ENCODE assay signal across 31 cellular contexts in the genomic region with DNA sequence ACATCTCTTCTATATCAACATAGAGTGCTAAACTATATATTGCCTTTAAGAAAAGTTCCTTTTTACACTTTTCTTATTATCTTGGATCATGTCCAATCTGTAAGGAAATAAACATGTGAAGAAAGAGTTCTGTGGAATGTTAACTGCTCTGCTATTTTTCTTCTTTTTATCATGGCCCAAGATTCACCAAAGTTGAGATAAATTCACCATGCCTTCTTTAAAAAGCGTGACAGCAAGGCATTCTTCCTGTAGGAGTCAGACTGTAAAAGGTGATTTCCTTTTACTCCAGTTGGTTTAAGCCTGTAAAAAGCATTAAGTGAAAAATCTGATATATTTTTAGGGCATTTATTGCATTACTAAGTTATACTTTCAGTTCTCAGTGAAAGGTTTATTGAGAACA.
A peak's percentile ranks its signal among the peaks of the same experiment; 100 is the strongest.
DNase-seq lines count a peak whose midpoint lies in the region; ATAC-seq, FAIRE-seq and TF ChIP-seq lines count a peak whose summit lies in the region.
"Had no signal": no experiment of that assay in that cellular context is flagged by ENCODE, and none has a peak within 500 bp of the region (broad histone marks: within the 10 kb centered on the region; RNA-seq: fewer than 3 reads in every experiment).

No MANE protein-coding gene starts in this region.

- in situ Hi-C loops in GM12878 (cut with MboI) = loop anchor here (25.0 kb wide), 1 partner anchor 1339 kb away; the partner anchor contains the start of gene GATAD1

- no TSS peak for BruUV-seq in GM12878 (replicated peaks; lab: Mats Ljungman, UMichigan)

- H3K9me3 ChIP-seq in GM12878 (replicated peaks; ENCODE audit: control insufficient read depth, insufficient read depth, low read length) (no peaks in the 10 kb centered on the region), tibial nerve (no peaks in the 10 kb centered on the region)
- H3K9me3 ChIP-seq: testis, vagina had no signal

- H3K27ac Mint-ChIP-seq in endothelial cell (ENCODE audit: unreplicated experiment) = no peak overlapping the region
- H3K27ac Mint-ChIP-seq: activated naive CD8-positive, alpha-beta T cell treated with anti-CD3 and anti-CD28 coated beads, Interleukin-2, amount 10 ng/mL, durations not matched to agents 7 days and 5 days; T-helper 2 cell treated with Interferon-gamma antibody and Interleukin-4, amounts not matched to agents 5 μg/mL and 100 μg/mL, for 36 hours had no signal

- H3K27me3 ChIP-seq in GM12878 (replicated peaks in 1 of 2; ENCODE audit: control insufficient read depth in 2 of 2, insufficient read depth in 2 of 2, low read length in 1 of 2) (no peaks in the 10 kb centered on the region), tibial nerve (no peaks in the 10 kb centered on the region)
- H3K27me3 ChIP-seq: BLaER1, testis, vagina had no signal

- WGBS in GM12878 (ENCODE audit: insufficient coverage, insufficient replicate concordance, low lambda C conversion rate, missing lambda C conversion rate) = 95% methylated on average over 1 of the region's 1 CpG
- 68 to 77% methylated on average over 1 of the region's 1 CpG for whole genome bisulfite sequencing in tibial nerve, 2 donors

- H2AFZ ChIP-seq in GM12878 (ENCODE audit: control insufficient read depth, low read depth, low read length) = no peak overlapping the region

- FAIRE-seq in GM12878 (lab: Jason Lieb, UNC) = peak; percentile 7
- no peak for FAIRE-seq in GM19239 (lab: Jason Lieb, UNC)
- FAIRE-seq: frontal cortex, HTR-8/SVneo had no signal

- H3K4me1 ChIP-seq in GM12878 (ENCODE audit: control insufficient read depth, insufficient read depth, low read length) = no peaks in the 10 kb centered on the region
- H3K4me1 ChIP-seq in tibial nerve = peaks cover 0 to 12% (median 0%) of the 10 kb centered on the region in 4 donors
- H3K4me1 ChIP-seq: BLaER1, testis, vagina had no signal

- no peak overlapping the region for H3K9ac ChIP-seq in GM12878 (ENCODE audit: control insufficient read depth, insufficient read depth, low read length)
- H3K9ac ChIP-seq: BLaER1 had no signal

- H3K4me2 ChIP-seq in GM12878 (ENCODE audit: control insufficient read depth, insufficient read depth) = no peak overlapping the region
- H3K4me2 ChIP-seq: BLaER1 had no signal

- SMC1A ChIA-PET in GM12878 (lab: Charles Lee; ENCODE audit: uncharacterized antibody, unreplicated experiment) = no interaction called here

- H3K9me3 Mint-ChIP-seq in endothelial cell (ENCODE audit: unreplicated experiment) = no peaks in the 10 kb centered on the region
- H3K9me3 Mint-ChIP-seq: activated naive CD8-positive, alpha-beta T cell treated with anti-CD3 and anti-CD28 coated beads, Interleukin-2, amount 10 ng/mL, durations not matched to agents 7 days and 5 days; T-helper 2 cell treated with Interferon-gamma antibody and Interleukin-4, amounts not matched to agents 5 μg/mL and 100 μg/mL, for 36 hours had no signal

- H3K4me3 Mint-ChIP-seq in endothelial cell (ENCODE audit: unreplicated experiment) = no peak overlapping the region
- H3K4me3 Mint-ChIP-seq: activated naive CD8-positive, alpha-beta T cell treated with anti-CD3 and anti-CD28 coated beads, Interleukin-2, amount 10 ng/mL, durations not matched to agents 7 days and 5 days; brain; T-helper 2 cell treated with Interferon-gamma antibody and Interleukin-4, amounts not matched to agents 5 μg/mL and 100 μg/mL, for 36 hours had no signal

- no peak for ATAC-seq in GM12878
- ATAC-seq: HCT116; stimulated activated naive CD8-positive, alpha-beta T cell treated with anti-CD3 and anti-CD28 coated beads, Interleukin-15, Interleukin-2, amounts not matched to agents 100 U/mL and 50 U/mL, for 24 hours had no signal

- H3K4me1 Mint-ChIP-seq in endothelial cell (ENCODE audit: unreplicated experiment) = no peaks in the 10 kb centered on the region
- H3K4me1 Mint-ChIP-seq: activated naive CD8-positive, alpha-beta T cell treated with anti-CD3 and anti-CD28 coated beads, Interleukin-2, amount 10 ng/mL, durations not matched to agents 7 days and 5 days had no signal

- no peak for TF ChIP-seq CTCF in AG04449 (IDR thresholded peaks at IDR 0.05; ENCODE audit: insufficient read depth, low read length, missing control alignments)
- no peak for TF ChIP-seq CTCF in GM12878 (IDR thresholded peaks at IDR 0.05 in 2 of 3, conservative IDR thresholded peaks at IDR 0.05 in 1 of 3; ENCODE audit: control insufficient read depth in 2 of 3, extremely low read depth in 1 of 3, insufficient read depth in 1 of 3, low read depth in 3 of 3, low read length in 3 of 3)
- no peak for TF ChIP-seq CTCF in endothelial cell (IDR thresholded peaks at IDR 0.05; ENCODE audit: unreplicated experiment)
- no peak for TF ChIP-seq CTCF in tibial nerve (IDR thresholded peaks at IDR 0.05)

- intact Hi-C loops in GM12878 (cut with micrococcal nuclease; ENCODE audit: unreplicated experiment) = no loop called here

- H3K79me2 ChIP-seq in GM12878 (ENCODE audit: control insufficient read depth, insufficient read depth, low read length) = no peaks in the 10 kb centered on the region

- TF ChIP-seq POLR2A in GM12878 (IDR thresholded peaks at IDR 0.05; ENCODE audit: low read depth, low read length) = no peak
- no peak for TF ChIP-seq POLR2A in tibial nerve (IDR thresholded peaks at IDR 0.05)

- RAD21 ChIA-PET in GM12878 (lab: Charles Lee; ENCODE audit: unreplicated experiment) = no interaction called here

- DNase-seq in AG04449 (ENCODE audit: low read depth, low spot score) (peak; percentile 29), LoVo (ENCODE audit: low spot score) (peak; percentile 11), GM12878 (ENCODE audit: low read depth, low spot score) (no peak), kidney glomerular epithelial cell (lab: John Stamatoyannopoulos, UW) (peak; percentile 6), endothelial cell (ENCODE audit: low spot score) (no peak), GM19239 (ENCODE audit: insufficient read length, low spot score) (no peak), tibial nerve (ENCODE audit: low spot score in 2 of 2) (no peak), nucleus accumbens (lab: John Stamatoyannopoulos, UW) (no peak)
- DNase-seq: activated CD4-positive, alpha-beta T cell treated with anti-CD3 and anti-CD28 coated beads for 48 hours; activated gamma-delta T cell; activated naive CD8-positive, alpha-beta T cell treated with anti-CD3 and anti-CD28 coated beads, Interleukin-2, amount 10 ng/mL, durations not matched to agents 7 days and 5 days; activated T-cell treated with anti-CD3 and anti-CD28 coated beads, Interleukin-2, amount 50 U/mL, for 1 hour; DMS53; effector memory CD4-positive, alpha-beta T cell; GF-D8; KG1; left cardiac atrium; mammary epithelial cell; NCI-H1436 treated with DMSO at 0.1 percent for 48 hours; NCI-H446; stimulated activated naive CD8-positive, alpha-beta T cell treated with anti-CD3 and anti-CD28 coated beads, Interleukin-15, Interleukin-2, amounts not matched to agents 100 U/mL and 50 U/mL, for 24 hours; testis; WERI-Rb-1 had no signal

- TF ChIP-seq RAD21 in GM12878 (IDR thresholded peaks at IDR 0.05; ENCODE audit: insufficient read depth, low read depth, low read length) = no peak

- H3K4me3 ChIP-seq in AG04449 (ENCODE audit: low read depth, low read length) (no peak overlapping the region), GM12878 (no peak overlapping the region), tibial nerve (no peak overlapping the region)
- H3K4me3 ChIP-seq: BLaER1, testis, vagina had no signal

- no peaks in the 10 kb centered on the region for H3K36me3 ChIP-seq in GM12878 (ENCODE audit: control insufficient read depth in 2 of 2, insufficient read depth in 2 of 2, low read length in 1 of 2)
- H3K36me3 ChIP-seq in tibial nerve = no peaks in the 10 kb centered on the region
- H3K36me3 ChIP-seq: vagina, WERI-Rb-1 had no signal

- no peak for TF ChIP-seq EP300 in GM12878 (IDR thresholded peaks at IDR 0.05; ENCODE audit: borderline replicate concordance in 1 of 2, control insufficient read depth in 1 of 2, low read depth in 2 of 2, low read length in 2 of 2)
- no peak for TF ChIP-seq EP300 in tibial nerve (IDR thresholded peaks at IDR 0.05)

- POLR2A ChIA-PET in AG04449 (lab: Yijun Ruan, JAX) (no interaction called here), GM12878 (lab: Charles Lee) (no interaction called here)

- H4K20me1 ChIP-seq in GM12878 (ENCODE audit: control insufficient read depth, insufficient read depth) = no peaks in the 10 kb centered on the region
- H4K20me1 ChIP-seq: BLaER1 had no signal

- no peak overlapping the region for H3K27ac ChIP-seq in GM12878 (ENCODE audit: control insufficient read depth, insufficient read depth)
- H3K27ac ChIP-seq in tibial nerve = no peak overlapping the region
- H3K27ac ChIP-seq: BLaER1, RWPE1, testis, vagina, WERI-Rb-1 had no signal

- no peaks in the 10 kb centered on the region for H3K27me3 Mint-ChIP-seq in endothelial cell (ENCODE audit: unreplicated experiment)
- H3K27me3 Mint-ChIP-seq: activated naive CD8-positive, alpha-beta T cell treated with anti-CD3 and anti-CD28 coated beads, Interleukin-2, amount 10 ng/mL, durations not matched to agents 7 days and 5 days; brain had no signal

- no peaks in the 10 kb centered on the region for H3K36me3 Mint-ChIP-seq in endothelial cell (ENCODE audit: low read depth, unreplicated experiment)
- H3K36me3 Mint-ChIP-seq: activated naive CD8-positive, alpha-beta T cell treated with anti-CD3 and anti-CD28 coated beads, Interleukin-2, amount 10 ng/mL, durations not matched to agents 7 days and 5 days had no signal

- CTCF ChIA-PET in AG04449 (lab: Yijun Ruan, JAX) = interaction anchor here (1.0 to 4.7 kb wide), 2 partner anchors 9 to 15 kb away, joined by 4 to 14 read pairs; no protein-coding TSS in a partner anchor
- CTCF ChIA-PET in GM12878 (lab: Yijun Ruan, JAX) = no interaction called here

TF ChIP-seq in GM12878, 131 proteins besides CTCF, POLR2A, EP300 and RAD21 (continues in another document):
- TF ChIP-seq BMI1 (IDR thresholded peaks at IDR 0.05; ENCODE audit: borderline replicate concordance) = no peak
- no peak for TF ChIP-seq SP1 (IDR thresholded peaks at IDR 0.05; ENCODE audit: low read depth, low read length)

Comparison
In these comparisons a context has a peak if more than half of its experiments do, and no peak if none do; other contexts are left out.
1. DNase-seq: peak in AG04449 (single experiment), LoVo (single experiment) and kidney glomerular epithelial cell (single experiment); none in GM12878 (single experiment), endothelial cell (single experiment), GM19239 (single experiment), tibial nerve (0 of 2) and nucleus accumbens (0 of 56).